8 cellular contexts compared by ENCODE assay signal in the genomic region with DNA sequence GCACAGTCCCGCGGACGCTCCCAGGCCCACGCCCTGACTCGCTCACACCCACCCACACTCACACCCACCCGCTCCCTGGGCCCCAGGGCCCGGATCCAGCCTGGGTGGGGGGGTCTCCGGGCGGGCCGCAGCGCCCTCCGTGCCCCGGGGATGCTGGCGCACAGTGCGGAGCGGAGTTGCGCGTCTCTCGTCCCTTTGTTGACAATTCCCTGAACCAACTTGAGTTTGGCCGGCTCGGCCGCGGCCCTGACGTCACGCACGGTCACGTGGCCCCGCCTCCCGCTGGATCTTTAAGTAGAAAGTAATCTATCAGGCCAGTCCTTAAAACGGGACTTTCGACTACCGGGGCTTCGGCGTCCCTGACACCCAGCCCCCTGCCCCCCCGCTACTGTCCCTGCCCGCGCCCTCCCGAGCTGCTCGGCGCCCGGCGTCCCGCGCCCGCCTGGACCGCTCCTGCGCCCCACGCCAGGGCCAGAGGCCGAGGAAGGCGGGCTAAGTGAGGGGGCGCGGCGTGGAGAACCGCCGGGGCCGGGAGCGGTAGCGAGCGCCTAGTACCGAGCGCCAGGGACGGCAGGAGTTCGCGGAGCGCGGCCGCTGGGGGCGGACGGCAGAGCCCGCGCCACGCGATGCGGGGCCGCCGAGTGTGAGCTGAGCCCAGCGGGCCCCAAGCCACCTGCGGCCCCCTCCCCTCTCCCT. TPM values are rescaled to one million over a fixed set of nuclear protein-coding genes. Genes with fewer than 3 reads are reported as not detected.
DNase-seq lines count a peak whose midpoint lies in the region; ATAC-seq, FAIRE-seq and TF ChIP-seq lines count a peak whose summit lies in the region.

Gene FOXD3 (plus strand): TSS at position 320 of the 696 bp plus-strand sequence. CDS start 492 bp downstream, outside the sequence.

- intact Hi-C loops in CD4-positive, alpha-beta memory T cell (cut with micrococcal nuclease) = no loop called here
- intact Hi-C loops in IMR-90 (cut with micrococcal nuclease) (no loop called here), endothelial cell of umbilical vein (cut with micrococcal nuclease) (loop anchor here (5.0 kb wide), 1 partner anchor 925 kb away; no protein-coding TSS in a partner anchor)

- CTCF ChIA-PET in CD4-positive, alpha-beta memory T cell (lab: Charles Lee; ENCODE audit: partially characterized antibody) = no interaction called here
- CTCF ChIA-PET in IMR-90 (lab: Yijun Ruan, JAX) (no interaction called here), endothelial cell of umbilical vein (lab: Charles Lee) (interaction anchor here (1.4 to 1.6 kb wide), 2 partner anchors 8 to 216 kb away, joined by 3 to 5 read pairs; no protein-coding TSS in a partner anchor)

- no peak within 1 kb of the TSS for H2BK120ac ChIP-seq in IMR-90 (ENCODE audit: low read depth, low read length)

- H2BK15ac ChIP-seq in IMR-90 (ENCODE audit: low read depth, low read length) = no peak within 1 kb of the TSS

- H3K4me2 ChIP-seq in IMR-90 (ENCODE audit: low read depth, low read length) = peak within 1 kb of the TSS; percentile 82
- peak within 1 kb of the TSS; percentile 49 for H3K4me2 ChIP-seq in endothelial cell of umbilical vein (ENCODE audit: insufficient read depth, low read length)

- H2AFZ ChIP-seq in IMR-90 (replicated peaks; ENCODE audit: low read length, poor library complexity) (peak within 1 kb of the TSS; percentile 60), endothelial cell of umbilical vein (ENCODE audit: low read depth, low read length) (peak within 1 kb of the TSS; percentile 73)

- no peak within 1 kb of the TSS for H2AK5ac ChIP-seq in IMR-90 (ENCODE audit: low read depth, low read length)

- peaks cover 26% of the 10 kb centered on the region for H3K4me1 ChIP-seq in CD4-positive, alpha-beta memory T cell (ENCODE audit: insufficient read depth, low read length)
- H3K4me1 ChIP-seq in IMR-90 (ENCODE audit: control insufficient read depth, insufficient read depth, low read length) = no peaks in the 10 kb centered on the region; the same call in 1 of the 2 replicates
- peaks cover 2% of the 10 kb centered on the region for H3K4me1 ChIP-seq in endothelial cell of umbilical vein (ENCODE audit: control insufficient read depth, extremely low read depth, insufficient read depth, low read length)
- H3K4me1 ChIP-seq in muscle layer of colon (ENCODE audit: insufficient read depth, low read length) = peaks cover 5% of the 10 kb centered on the region

- WGBS in IMR-90 (ENCODE audit: extremely low coverage in 2 of 2, insufficient read length in 1 of 2), 2 experiments = 3% methylated on average over 19 of the region's 78 CpGs; no CpG with 5 or more reads in 1 of the 2 experiments

- H3K9me1 ChIP-seq in IMR-90 (ENCODE audit: insufficient read depth, low read length) (no peaks in the 10 kb centered on the region), endothelial cell of umbilical vein (replicated peaks; ENCODE audit: control insufficient read depth, extremely low read depth, insufficient read depth, low read length) (no peaks in the 10 kb centered on the region)

- peak; percentile 53 for ATAC-seq in IMR-90 (ENCODE audit: low read depth)
- ATAC-seq in T-helper 17 cell = peak; percentile 29

- peaks cover 10 to 18% of the 10 kb centered on the region in 2 donors for H3K36me3 Mint-ChIP-seq in CD4-positive, alpha-beta memory T cell
- H3K36me3 Mint-ChIP-seq in T-helper 17 cell (ENCODE audit: low read depth) = peaks cover 2% of the 10 kb centered on the region

- peak within 1 kb of the TSS; percentile 34 for H2AK9ac ChIP-seq in IMR-90 (replicated peaks; ENCODE audit: low read depth, low read length, poor library complexity)

- H3K18ac ChIP-seq in IMR-90 (ENCODE audit: low read depth, low read length) = no peak within 1 kb of the TSS

- TF ChIP-seq POLR2A in IMR-90 (IDR thresholded peaks at IDR 0.05; ENCODE audit: low read depth, low read length) = no peak
- TF ChIP-seq POLR2A in endothelial cell of umbilical vein (IDR thresholded peaks at IDR 0.05; ENCODE audit: low read depth, low read length) = no peak

- H3K9me3 Mint-ChIP-seq in CD4-positive, alpha-beta memory T cell = peaks cover 0 to 65% (median 51%) of the 10 kb centered on the region in 8 donors

- no peak within 1 kb of the TSS for H4K91ac ChIP-seq in IMR-90 (ENCODE audit: insufficient read depth, low read depth, low read length)

- DNase-seq in CD4-positive, alpha-beta memory T cell = peak in 2 of 5 donors; percentile 22 to 29
- DNase-seq in GM19239 (ENCODE audit: insufficient read length, low spot score) (no peak), IMR-90 (peak; percentile 37), T-helper 17 cell (peak in 1 of 3 donors; percentile 19), endothelial cell of umbilical vein (ENCODE audit: low read depth, low spot score) (peak; percentile 46), NK-92 (lab: John Stamatoyannopoulos, UW; ENCODE audit: unreplicated experiment) (no peak), medulla oblongata (ENCODE audit: extremely low spot score) (no peak)

- H4K8ac ChIP-seq in IMR-90 (ENCODE audit: low read depth in 2 of 2, low read length in 2 of 2) = no peak within 1 kb of the TSS

- H3K4me3 Mint-ChIP-seq in CD4-positive, alpha-beta memory T cell = peak within 1 kb of the TSS; percentile 80 to 92 (median 84)
- peak within 1 kb of the TSS; percentile 84 for H3K4me3 Mint-ChIP-seq in T-helper 17 cell

- peaks cover 79% of the 10 kb centered on the region for H3K27me3 ChIP-seq in CD4-positive, alpha-beta memory T cell (ENCODE audit: insufficient read depth, low read length)
- H3K27me3 ChIP-seq in IMR-90 (ENCODE audit: control insufficient read depth, insufficient read depth, low read length) (peaks cover 91% of the 10 kb centered on the region), endothelial cell of umbilical vein (ENCODE audit: control insufficient read depth in 2 of 2, insufficient read depth in 2 of 2, low read length in 2 of 2) (peaks cover 78 to 100% of the 10 kb centered on the region in 2 experiments), muscle layer of colon (ENCODE audit: control insufficient read depth in 1 of 2, insufficient read depth in 2 of 2, low read length in 2 of 2) (peaks cover 81 to 93% of the 10 kb centered on the region in 2 donors)

- no peaks in the 10 kb centered on the region for H3K79me2 ChIP-seq in endothelial cell of umbilical vein (ENCODE audit: control insufficient read depth, insufficient read depth, low read length)

- no peak within 1 kb of the TSS for H2BK20ac ChIP-seq in IMR-90 (ENCODE audit: low read depth, low read length)

- peak within 1 kb of the TSS in 1 of 2 donors; percentile 64 for H3K4me3 ChIP-seq in CD4-positive, alpha-beta memory T cell (ENCODE audit: low read length in 2 of 2)
- H3K4me3 ChIP-seq in IMR-90 (ENCODE audit: insufficient read depth, low read depth, low read length) (peak within 1 kb of the TSS; percentile 48), endothelial cell of umbilical vein (replicated peaks in 1 of 3; ENCODE audit: insufficient read depth in 1 of 3, low read depth in 1 of 3, low read length in 3 of 3) (peak within 1 kb of the TSS; percentile 29 to 34 (median 30)), muscle layer of colon (ENCODE audit: low read depth in 1 of 2, low read length in 2 of 2) (peak within 1 kb of the TSS; percentile 12 to 43)

- no peak within 1 kb of the TSS for H3K9ac ChIP-seq in IMR-90 (ENCODE audit: low read depth, low read length)
- H3K9ac ChIP-seq in endothelial cell of umbilical vein (replicated peaks; ENCODE audit: extremely low read depth, insufficient read depth, low read length) = no peak within 1 kb of the TSS
- no peak within 1 kb of the TSS for H3K9ac ChIP-seq in muscle layer of colon (ENCODE audit: low read length)

- H3K14ac ChIP-seq in IMR-90 (replicated peaks; ENCODE audit: low read depth, low read length) = no peak within 1 kb of the TSS

- no peak within 1 kb of the TSS for H4K5ac ChIP-seq in IMR-90 (ENCODE audit: low read depth, low read length)

- BruUV-seq in IMR-90 (replicated peaks; lab: Mats Ljungman, UMichigan) = no TSS peak
- no TSS peak for BruUV-seq in endothelial cell of umbilical vein (replicated peaks; lab: Mats Ljungman, UMichigan)

- H2BK5ac ChIP-seq in IMR-90 (ENCODE audit: low read depth, low read length, poor library complexity, severe bottlenecking) = no peak within 1 kb of the TSS

- H3K79me1 ChIP-seq in IMR-90 (ENCODE audit: low read depth in 1 of 2, low read length in 2 of 2) = no peaks in the 10 kb centered on the region

- peaks cover 0 to 7% of the 10 kb centered on the region in 2 donors for H3K9me3 ChIP-seq in CD4-positive, alpha-beta memory T cell (ENCODE audit: control insufficient read depth in 1 of 2, low read length in 2 of 2)
- peaks cover 33% of the 10 kb centered on the region for H3K9me3 ChIP-seq in IMR-90 (ENCODE audit: control insufficient read depth, insufficient read depth, low read length)
- peaks cover 15% of the 10 kb centered on the region for H3K9me3 ChIP-seq in T-helper 17 cell (ENCODE audit: control insufficient read depth, low read length, poor library complexity, severe bottlenecking)
- H3K9me3 ChIP-seq in endothelial cell of umbilical vein (replicated peaks; ENCODE audit: control insufficient read depth, insufficient read depth, low read length) = no peaks in the 10 kb centered on the region
- peaks cover 7% of the 10 kb centered on the region for H3K9me3 ChIP-seq in muscle layer of colon (ENCODE audit: low read length)

- no peak within 1 kb of the TSS for H3K4ac ChIP-seq in IMR-90 (ENCODE audit: low read depth, low read length)

- FAIRE-seq in GM19239 (lab: Jason Lieb, UNC) = peak; percentile 4
- FAIRE-seq in endothelial cell of umbilical vein (lab: Jason Lieb, UNC) = peak; percentile 58

- H4K20me1 ChIP-seq in IMR-90 (ENCODE audit: insufficient read depth, low read length) (0 out of 2 replicates have a peak, but pooled peaks cover 5% of the 10 kb centered on the region), endothelial cell of umbilical vein (replicated peaks; ENCODE audit: control insufficient read depth, extremely low read depth, insufficient read depth, low read length) (peaks cover 9% of the 10 kb centered on the region)

- peaks cover 62 to 63% of the 10 kb centered on the region in 2 donors for H3K27me3 Mint-ChIP-seq in CD4-positive, alpha-beta memory T cell
- peaks cover 56% of the 10 kb centered on the region for H3K27me3 Mint-ChIP-seq in T-helper 17 cell

- in situ Hi-C loops in IMR-90 (cut with MboI; ENCODE audit: low sequenced_read_pairs) = loop anchor here (10.0 to 25.0 kb wide), 3 partner anchors 132 to 940 kb away; partner anchors contain the start of genes EFCAB7 and ITGB3BP

- dilution Hi-C loops in IMR-90 (cut with HindIII; ENCODE audit: low sequenced_read_pairs, unreplicated experiment) = no loop called here
- dilution Hi-C loops in endothelial cell of umbilical vein (cut with MboI; ENCODE audit: extremely low pct_ligation_motif_present, low sequenced_read_pairs) = no loop called here

- no peaks in the 10 kb centered on the region for H3K36me3 ChIP-seq in CD4-positive, alpha-beta memory T cell (ENCODE audit: insufficient read depth, low read length)
- H3K36me3 ChIP-seq in IMR-90 (ENCODE audit: control insufficient read depth, insufficient read depth, low read length) (no peaks in the 10 kb centered on the region), endothelial cell of umbilical vein (ENCODE audit: control insufficient read depth in 2 of 2, extremely low read depth in 1 of 2, insufficient read depth in 2 of 2, low read length in 2 of 2) (no peaks in the 10 kb centered on the region), muscle layer of colon (ENCODE audit: insufficient read depth, low read length) (no peaks in the 10 kb centered on the region)

- no peak for TF ChIP-seq RAD21 in IMR-90 (IDR thresholded peaks at IDR 0.05; ENCODE audit: low read length)

- no peak within 1 kb of the TSS for H3K23ac ChIP-seq in IMR-90 (ENCODE audit: low read depth, low read length)

- POLR2A ChIA-PET in CD4-positive, alpha-beta memory T cell (lab: Charles Lee; ENCODE audit: partially characterized antibody) = no interaction called here
- POLR2A ChIA-PET in IMR-90 (lab: Charles Lee; ENCODE audit: unreplicated experiment) (no interaction called here), endothelial cell of umbilical vein (lab: Charles Lee) (no interaction called here)

- peaks cover 17 to 52% (median 35%) of the 10 kb centered on the region in 4 donors for H3K4me1 Mint-ChIP-seq in CD4-positive, alpha-beta memory T cell
- peaks cover 7% of the 10 kb centered on the region for H3K4me1 Mint-ChIP-seq in T-helper 17 cell

- peak within 1 kb of the TSS in 6 of 7 donors; percentile 2 to 96 (median 84) for H3K27ac Mint-ChIP-seq in CD4-positive, alpha-beta memory T cell
- H3K27ac Mint-ChIP-seq in T-helper 17 cell = peak within 1 kb of the TSS; percentile 87

- H3K56ac ChIP-seq in IMR-90 (ENCODE audit: extremely low read depth, insufficient read depth, low read length) = no peak within 1 kb of the TSS

- no peak for TF ChIP-seq CTCF in IMR-90 (conservative IDR thresholded peaks at IDR 0.05; ENCODE audit: low read depth, low read length)
- TF ChIP-seq CTCF in endothelial cell of umbilical vein (IDR thresholded peaks at IDR 0.05; ENCODE audit: extremely low read depth in 1 of 2, insufficient read depth in 1 of 2, low read depth in 1 of 2, low read length in 2 of 2) = no peak

- H3K27ac ChIP-seq in CD4-positive, alpha-beta memory T cell (ENCODE audit: low read depth, low read length) = no peak within 1 kb of the TSS
- H3K27ac ChIP-seq in IMR-90 (ENCODE audit: insufficient read depth, low read length) = no peak within 1 kb of the TSS
- H3K27ac ChIP-seq in endothelial cell of umbilical vein (ENCODE audit: insufficient read depth, low read depth, low read length) = no peak within 1 kb of the TSS
- H3K27ac ChIP-seq in muscle layer of colon (ENCODE audit: low read depth, low read length) = no peak within 1 kb of the TSS

RNA-seq across cellular contexts. Expression of gene FOXD3, which starts in this region (rescaled TPM):
- total RNA-seq in CD4-positive, alpha-beta memory T cell = not detected
- polyA plus RNA-seq in CD4-positive, alpha-beta memory T cell = not detected
- total RNA-seq in IMR-90 (2012; rRNA removed) (not detected in 2 replicates), T-helper 17 cell (not detected), endothelial cell of umbilical vein (not detected in 2 replicates)
- polyA plus RNA-seq in IMR-90 (2012; rRNA removed) (not detected in 2 replicates), endothelial cell of umbilical vein (not detected in 2 replicates)
- not detected in 2 replicates for polyA plus RNA-seq in IMR-90 (2012; cell fraction: cytosol; rRNA removed)
- not detected in 2 replicates for polyA plus RNA-seq in IMR-90 (2012; cell fraction: nucleus; rRNA removed; ENCODE audit: low replicate concordance)
- polyA plus RNA-seq in endothelial cell of umbilical vein (2011; cell fraction: cytosol; rRNA removed) = not detected in 2 replicates
- not detected in 2 replicates for polyA plus RNA-seq in endothelial cell of umbilical vein (2011; cell fraction: nucleus; rRNA removed)
- polyA plus RNA-seq in endothelial cell of umbilical vein (2012) = not detected in 2 replicates
- polyA minus RNA-seq in endothelial cell of umbilical vein = not detected in 2 replicates
- polyA minus RNA-seq in endothelial cell of umbilical vein (2011; cell fraction: cytosol; rRNA and poly(A)+ RNA removed) = not detected
- polyA minus RNA-seq in endothelial cell of umbilical vein (2011; cell fraction: nucleus; rRNA and poly(A)+ RNA removed) = not detected in 2 replicates

Comparison
In these comparisons a context has a peak if more than half of its experiments do, and no peak if none do; other contexts are left out.
1. Peak in DNase-seq, ATAC-seq, H3K4me3 ChIP-seq and H3K4me2 ChIP-seq in IMR-90; RNA of the gene not detected or under 1 TPM.
2. Peak in ATAC-seq in T-helper 17 cell; RNA of the gene not detected or under 1 TPM.
3. Peak in DNase-seq, H3K4me3 ChIP-seq and H3K4me2 ChIP-seq in endothelial cell of umbilical vein; RNA of the gene not detected or under 1 TPM.